8 cellular contexts compared by ENCODE assay signal in the genomic region with DNA sequence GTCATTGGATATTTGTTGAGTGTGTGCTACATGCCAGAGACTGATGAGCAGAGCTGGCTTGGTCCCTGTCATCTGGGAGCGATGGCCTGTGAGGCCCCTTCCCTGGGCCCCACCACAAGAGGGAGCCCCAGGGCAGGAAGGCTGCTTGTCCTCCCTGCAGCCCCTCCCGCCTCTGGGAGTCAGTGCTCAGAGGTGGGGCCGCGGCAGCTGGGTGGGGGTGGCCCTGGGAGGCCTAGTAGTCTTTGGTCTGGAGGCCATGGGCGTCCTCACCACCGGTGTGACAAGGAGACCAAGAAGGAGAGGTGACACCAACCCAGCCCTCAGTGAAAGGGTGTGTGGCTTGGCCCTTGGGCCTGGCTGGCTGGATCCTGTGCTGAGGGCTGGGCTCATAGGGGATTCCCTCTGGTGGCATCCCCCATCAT.
DNase-seq lines count a peak whose midpoint lies in the region; ATAC-seq and TF ChIP-seq lines count a peak whose summit lies in the region.

No MANE protein-coding gene starts in this region.

- peaks cover 32% of the 10 kb centered on the region for H3K4me1 Mint-ChIP-seq in nephron progenitor cell
- H3K4me1 Mint-ChIP-seq in effector memory CD8-positive, alpha-beta T cell (ENCODE audit: low read depth in 2 of 2): no peaks in the 10 kb centered on the region

- no peak overlapping the region for H3K4me3 ChIP-seq in astrocyte of the cerebellum (ENCODE audit: low read depth, low read length)

- no peaks in the 10 kb centered on the region for H3K36me3 Mint-ChIP-seq in nephron progenitor cell (ENCODE audit: low read depth)
- H3K36me3 Mint-ChIP-seq in effector memory CD8-positive, alpha-beta T cell (ENCODE audit: insufficient read depth): no peaks in the 10 kb centered on the region

- DNase-seq in NCI-H2196 (lab: John Stamatoyannopoulos, UW; ENCODE audit: unreplicated experiment) (peak; percentile 48), NCI-H2196 treated with DMSO at 0.1 percent for 48 hours (lab: John Stamatoyannopoulos, UW; ENCODE audit: unreplicated experiment) (no peak), KBM-7 (peak; percentile 58), astrocyte of the cerebellum (ENCODE audit: low read depth) (no peak), nephron progenitor cell (no peak)
- DNase-seq in effector memory CD8-positive, alpha-beta T cell: no peak

- H3K27ac Mint-ChIP-seq in nephron progenitor cell: no peak overlapping the region
- no peak overlapping the region for H3K27ac Mint-ChIP-seq in effector memory CD8-positive, alpha-beta T cell

- ATAC-seq in HG02642 (IDR thresholded peaks at IDR 0.05; ENCODE audit: poor library complexity, unreplicated experiment): no peak
- ATAC-seq in effector memory CD8-positive, alpha-beta T cell (replicated peaks): no peak
- ATAC-seq in HG02981 (IDR thresholded peaks at IDR 0.05; ENCODE audit: unreplicated experiment): no peak

- H3K27me3 Mint-ChIP-seq in nephron progenitor cell (ENCODE audit: low read depth, poor library complexity): peaks cover 7% of the 10 kb centered on the region
- H3K27me3 Mint-ChIP-seq in effector memory CD8-positive, alpha-beta T cell: no peaks in the 10 kb centered on the region

- in situ Hi-C loops in KBM-7 (cut with MboI; ENCODE audit: low pct_unique_long_range_greater_than_20kb, low sequenced_read_pairs) (no loop called here), astrocyte of the cerebellum (cut with HindIII; ENCODE audit: low sequenced_read_pairs) (no loop called here)

- no peak overlapping the region for H3K4me3 Mint-ChIP-seq in nephron progenitor cell
- no peak overlapping the region for H3K4me3 Mint-ChIP-seq in effector memory CD8-positive, alpha-beta T cell

- peak; percentile 44 for TF ChIP-seq CTCF in astrocyte of the cerebellum (IDR thresholded peaks at IDR 0.05; ENCODE audit: low read depth, low read length, missing control alignments)
- TF ChIP-seq CTCF in nephron progenitor cell (IDR thresholded peaks at IDR 0.05): peak; percentile 29

- no peaks in the 10 kb centered on the region for H3K9me3 Mint-ChIP-seq in nephron progenitor cell
- no peaks in the 10 kb centered on the region for H3K9me3 Mint-ChIP-seq in effector memory CD8-positive, alpha-beta T cell

Comparison
In these comparisons a context has a peak if more than half of its experiments do, and no peak if none do; other contexts are left out.
1. DNase-seq: peak in NCI-H2196 (single experiment) and KBM-7 (single experiment); none in NCI-H2196 treated with DMSO at 0.1 percent for 48 hours (single experiment), astrocyte of the cerebellum (single experiment), nephron progenitor cell (single experiment) and effector memory CD8-positive, alpha-beta T cell (0 of 3).